ENCODE assay signal across 9 cellular contexts in the genomic region with DNA sequence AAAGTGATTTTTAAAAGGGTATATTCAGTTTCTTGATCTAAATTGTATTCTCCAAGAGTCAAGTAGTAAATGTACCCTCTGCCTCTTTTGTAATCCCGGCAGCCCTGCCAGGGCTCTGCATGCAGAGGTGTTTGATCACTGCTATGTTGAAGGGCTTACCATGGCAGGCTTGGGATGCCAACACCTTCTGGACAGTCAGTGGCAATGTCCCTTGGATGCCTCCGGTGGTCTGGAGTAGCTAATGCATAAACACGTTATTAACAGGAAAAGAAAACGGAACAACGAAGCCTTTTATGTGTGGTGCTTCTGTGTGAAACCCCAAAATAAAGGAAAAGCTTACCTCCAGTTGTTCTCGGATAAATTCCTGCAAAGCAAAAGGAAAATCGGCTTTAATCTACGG. TPM values are rescaled to one million over a fixed set of nuclear protein-coding genes. Genes with fewer than 3 reads are reported as not detected.
DNase-seq lines count a peak whose midpoint lies in the region; ATAC-seq, FAIRE-seq and TF ChIP-seq lines count a peak whose summit lies in the region.
"Had no signal": no experiment of that assay in that cellular context is flagged by ENCODE, and none has a peak within 500 bp of the region (broad histone marks: within the 10 kb centered on the region; RNA-seq: fewer than 3 reads in every experiment).

No MANE protein-coding gene starts in this region.

- WGBS in gastroesophageal sphincter (ENCODE audit: low coverage in 1 of 2), 2 donors: 53 to 63% methylated on average over 7 to 8 of the region's 8 CpGs

- H3K4me3 ChIP-seq in SJCRH30 (no peak overlapping the region), gastroesophageal sphincter (no peak overlapping the region)

- no peaks in the 10 kb centered on the region for H3K27me3 ChIP-seq in SJCRH30
- no peaks in the 10 kb centered on the region for H3K27me3 ChIP-seq in gastroesophageal sphincter

- H3K4me1 ChIP-seq in SJCRH30 (no peaks in the 10 kb centered on the region), gastroesophageal sphincter (no peaks in the 10 kb centered on the region)

- peak; percentile 12 for DNase-seq in stimulated activated CD4-positive, alpha-beta T cell treated with anti-CD3 and anti-CD28 coated beads, Interleukin-1b, Interleukin-23, amount 100 ng/mL, for 48 hours
- DNase-seq in stimulated activated CD4-positive, alpha-beta T cell treated with anti-CD3 and anti-CD28 coated beads, Interleukin-4, amount 100 ng/mL, for 1 hour: no peak
- DNase-seq in SJCRH30 (peak; percentile 45 to 60), urothelium cell line (ENCODE audit: low spot score) (peak; percentile 42), OCI-M2 (lab: John Stamatoyannopoulos, UW; ENCODE audit: unreplicated experiment) (no peak)
- DNase-seq: stimulated activated naive B cell treated with anti-CD40 and anti-IgM and Interleukin-4, amounts not matched to agents 10 μg/mL and 1 μg/mL and 100 μg/mL, for 72 hours had no signal

- ATAC-seq in gastroesophageal sphincter (no peak), GM21360 (IDR thresholded peaks at IDR 0.05; ENCODE audit: unreplicated experiment) (no peak), GM18868 (IDR thresholded peaks at IDR 0.05; ENCODE audit: unreplicated experiment) (no peak)

- H3K27ac ChIP-seq in SJCRH30: no peak overlapping the region
- no peak overlapping the region for H3K27ac ChIP-seq in gastroesophageal sphincter

- FAIRE-seq in urothelium cell line (lab: Jason Lieb, UNC): no peak

- H3K9me3 ChIP-seq in SJCRH30 (replicated peaks) (no peaks in the 10 kb centered on the region), gastroesophageal sphincter (no peaks in the 10 kb centered on the region)

- TF ChIP-seq POLR2A in gastroesophageal sphincter (IDR thresholded peaks at IDR 0.05): no peak

- no peak for TF ChIP-seq EP300 in gastroesophageal sphincter (IDR thresholded peaks at IDR 0.05)

- H3K36me3 ChIP-seq in SJCRH30 (peaks cover 3% of the 10 kb centered on the region; the same call in 1 of the 2 replicates), gastroesophageal sphincter (peaks cover 8 to 96% of the 10 kb centered on the region in 2 donors)

- peak in 3 of 4 experiments; percentile 6 to 23 (median 18) for TF ChIP-seq CTCF in gastroesophageal sphincter (IDR thresholded peaks at IDR 0.05)

RNA-seq across cellular contexts. Expression of gene EIF2B2, which starts 19.9 kb away (rescaled TPM):
- 56.8 and 64.7 TPM in 2 replicates for total RNA-seq in SJCRH30 (2014; rRNA removed; shearing (Covaris generic))
- 10 to 100 TPM; 28.1 to 56.2 (median 36.6) TPM for total RNA-seq in gastroesophageal sphincter

RNA-seq across cellular contexts. Expression of gene MLH3, which starts 28.6 kb away (rescaled TPM):
- total RNA-seq in SJCRH30 (2014; rRNA removed; shearing (Covaris generic)): 6.9 and 9.3 TPM in 2 replicates
- total RNA-seq in gastroesophageal sphincter: 10 to 100 TPM; 29.0 to 76.1 (median 32.2) TPM

RNA-seq across cellular contexts. Expression of gene ACYP1, which starts 41.2 kb away (rescaled TPM):
- 31.9 and 43.1 TPM in 2 replicates for total RNA-seq in SJCRH30 (2014; rRNA removed; shearing (Covaris generic))
- total RNA-seq in gastroesophageal sphincter: 10 to 100 TPM; 13.8 to 20.8 (median 17.1) TPM

RNA-seq across cellular contexts. Expression of gene ZC2HC1C, which starts 46.8 kb away (rescaled TPM):
- not detected in 2 replicates for total RNA-seq in SJCRH30 (2014; rRNA removed; shearing (Covaris generic))
- 1 to 10 TPM; 4.4 to 8.0 (median 5.1) TPM for total RNA-seq in gastroesophageal sphincter

Comparison
In these comparisons a context has a peak if more than half of its experiments do, and no peak if none do; other contexts are left out.
1. DNase-seq: peak in stimulated activated CD4-positive, alpha-beta T cell treated with anti-CD3 and anti-CD28 coated beads, Interleukin-1b, Interleukin-23, amount 100 ng/mL, for 48 hours (single experiment), SJCRH30 (2 of 2) and urothelium cell line (single experiment); none in stimulated activated CD4-positive, alpha-beta T cell treated with anti-CD3 and anti-CD28 coated beads, Interleukin-4, amount 100 ng/mL, for 1 hour (single experiment) and OCI-M2 (single experiment).